1 cellular context compared by ENCODE assay signal in the genomic region with DNA sequence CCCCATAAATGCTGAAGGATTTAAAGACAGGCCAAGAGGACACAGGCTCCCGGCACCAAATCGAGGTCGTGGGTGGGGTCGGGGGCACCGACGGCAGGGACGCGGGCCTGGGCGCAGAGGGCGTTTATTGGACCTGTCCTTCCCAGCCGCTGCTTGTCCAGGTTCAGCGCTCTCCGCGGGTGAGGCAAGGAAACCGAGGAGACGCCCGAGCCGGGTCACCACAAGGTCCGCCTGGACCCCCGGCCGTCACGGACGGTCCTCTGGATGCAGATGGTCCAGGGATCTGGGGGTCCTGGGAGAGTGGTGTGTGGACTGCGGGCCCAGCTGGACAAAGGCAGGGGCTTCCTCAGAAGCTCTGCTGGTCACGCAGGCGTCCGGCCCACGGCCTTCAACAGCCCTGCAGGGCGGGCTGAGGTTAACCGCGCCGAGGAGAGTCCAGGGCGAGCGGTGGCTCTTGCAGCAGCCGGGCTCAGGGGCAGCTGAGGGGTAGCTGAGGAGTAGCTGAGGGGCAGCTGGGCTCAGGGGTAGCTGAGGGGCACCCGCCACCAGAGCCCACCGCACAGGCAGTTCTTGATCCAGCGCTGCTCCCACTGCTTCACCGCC.
TF ChIP-seq lines count a peak whose summit lies in the region.

No MANE protein-coding gene starts in this region.

TF ChIP-seq in H1, 55 proteins besides CTCF, POLR2A, EP300 and RAD21:
- TF ChIP-seq, protein P1, sequence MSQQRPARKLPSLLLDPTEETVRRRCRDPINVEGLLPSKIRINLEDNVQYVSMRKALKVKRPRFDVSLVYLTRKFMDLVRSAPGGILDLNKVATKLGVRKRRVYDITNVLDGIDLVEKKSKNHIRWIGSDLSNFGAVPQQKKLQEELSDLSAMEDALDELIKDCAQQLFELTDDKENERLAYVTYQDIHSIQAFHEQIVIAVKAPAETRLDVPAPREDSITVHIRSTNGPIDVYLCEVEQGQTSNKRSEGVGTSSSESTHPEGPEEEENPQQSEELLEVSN (IDR thresholded peaks at IDR 0.05): no peak
- TF ChIP-seq RNF2 (IDR thresholded peaks at IDR 0.05; ENCODE audit: borderline replicate concordance, low read depth, low read length, missing control alignments, poor library complexity, severe bottlenecking) (no peak), CBX5 (IDR thresholded peaks at IDR 0.05; ENCODE audit: low read depth, low read length) (no peak), HDAC6 (IDR thresholded peaks at IDR 0.05; ENCODE audit: low read depth, low read length) (no peak), MAFK (IDR thresholded peaks at IDR 0.05; ENCODE audit: low read depth, low read length) (no peak), TCF12 (IDR thresholded peaks at IDR 0.05; ENCODE audit: low read depth, low read length) (no peak)
